In genomic region chr14:59964251-59965007, GRCh38 we compare ENCODE assay signal across 8 cellular contexts. TPM values are rescaled to one million over a fixed set of nuclear protein-coding genes. Genes with fewer than 3 reads are reported as not detected.
DNase-seq lines count a peak whose midpoint lies in the region; ATAC-seq and TF ChIP-seq lines count a peak whose summit lies in the region.

No MANE protein-coding gene starts in this region.

- no peak for TF ChIP-seq CTCF in GM06990 (IDR thresholded peaks at IDR 0.05; ENCODE audit: insufficient read depth, low read length, poor library complexity, severe bottlenecking)
- no peak for TF ChIP-seq CTCF in tibial artery (IDR thresholded peaks at IDR 0.05)

- intact Hi-C loops in tibial artery (cut with DNase I; ENCODE audit: low total_unique reads) = loop anchor here (2.0 kb wide), 1 partner anchor 218 kb away; no protein-coding TSS in a partner anchor

- peak overlapping the region; percentile 69 for H3K9ac ChIP-seq in Karpas-422 (ENCODE audit: low read length)

- in situ Hi-C loops in KBM-7 (cut with MboI; ENCODE audit: low pct_unique_long_range_greater_than_20kb, low sequenced_read_pairs) = no loop called here

- no peaks in the 10 kb centered on the region for H3K27me3 ChIP-seq in GM06990 (replicated peaks; ENCODE audit: control insufficient read depth, insufficient read depth, low read length)
- no peaks in the 10 kb centered on the region for H3K27me3 ChIP-seq in Karpas-422 (ENCODE audit: low read length)
- H3K27me3 ChIP-seq in tibial artery = no peaks in the 10 kb centered on the region

- no peaks in the 10 kb centered on the region for H3K79me2 ChIP-seq in Karpas-422 (ENCODE audit: low read length)

- H3K4me2 ChIP-seq in Karpas-422 (ENCODE audit: low read depth, low read length, poor library complexity, severe bottlenecking) = peak overlapping the region; percentile 80

- peak overlapping the region; percentile 62 for H3K4me3 ChIP-seq in GM06990 (replicated peaks; ENCODE audit: low read depth, low read length)
- H3K4me3 ChIP-seq in Karpas-422 (ENCODE audit: low read length) = peak overlapping the region; percentile 64
- no peak overlapping the region for H3K4me3 ChIP-seq in tibial artery

- H3K9me3 ChIP-seq in Karpas-422 (ENCODE audit: low read length) (no peaks in the 10 kb centered on the region), tibial artery (no peaks in the 10 kb centered on the region)

- H3K27ac ChIP-seq in Karpas-422 (ENCODE audit: low read length) = peak overlapping the region; percentile 87
- H3K27ac ChIP-seq in tibial artery = no peak overlapping the region

- no peaks in the 10 kb centered on the region for H3K9me2 ChIP-seq in Karpas-422 (replicated peaks; ENCODE audit: insufficient read depth, low read length)

- H3K36me3 ChIP-seq in GM06990 (ENCODE audit: control insufficient read depth, insufficient read depth, low read length) (no peaks in the 10 kb centered on the region), Karpas-422 (ENCODE audit: insufficient read depth, low read length) (no peaks in the 10 kb centered on the region), tibial artery (no peaks in the 10 kb centered on the region)

- DNase-seq in GM06990 (ENCODE audit: extremely low read depth, insufficient read length) (no peak), Karpas-422 (peak; percentile 50), kidney tubule cell (ENCODE audit: low spot score) (peak; percentile 32), NCI-H187 treated with DMSO at 0.1 percent for 48 hours (lab: John Stamatoyannopoulos, UW) (no peak), NCI-H1105 treated with DMSO at 0.1 percent for 48 hours (lab: John Stamatoyannopoulos, UW) (no peak), KBM-7 (no peak), tibial artery (no peak)

- no peaks in the 10 kb centered on the region for H4K20me1 ChIP-seq in Karpas-422 (ENCODE audit: insufficient read depth, low read depth, low read length)

- H2AFZ ChIP-seq in Karpas-422 (ENCODE audit: low read length) = peak overlapping the region; percentile 87

- peak; percentile 22 for ATAC-seq in GM21447 (IDR thresholded peaks at IDR 0.05; ENCODE audit: unreplicated experiment)

- H3K4me1 ChIP-seq in Karpas-422 (ENCODE audit: low read length) (peaks cover 21% of the 10 kb centered on the region), tibial artery (no peaks in the 10 kb centered on the region)

RNA-seq across cellular contexts. Expression of gene LRRC9, which starts 44.5 kb away (rescaled TPM):
- total RNA-seq in Karpas-422 (2014; rRNA removed; shearing (Covaris generic); ENCODE audit: low replicate concordance) = not detected in 2 replicates

Comparison
In these comparisons a context has a peak if more than half of its experiments do, and no peak if none do; other contexts are left out.
1. DNase-seq: peak in Karpas-422 (single experiment) and kidney tubule cell (single experiment); none in GM06990 (single experiment), NCI-H187 treated with DMSO at 0.1 percent for 48 hours (single experiment), NCI-H1105 treated with DMSO at 0.1 percent for 48 hours (single experiment), KBM-7 (single experiment) and tibial artery (0 of 2).
2. H3K4me3 ChIP-seq: peak in GM06990 (single experiment) and Karpas-422 (single experiment); none in tibial artery (0 of 2).